In the genomic region with DNA sequence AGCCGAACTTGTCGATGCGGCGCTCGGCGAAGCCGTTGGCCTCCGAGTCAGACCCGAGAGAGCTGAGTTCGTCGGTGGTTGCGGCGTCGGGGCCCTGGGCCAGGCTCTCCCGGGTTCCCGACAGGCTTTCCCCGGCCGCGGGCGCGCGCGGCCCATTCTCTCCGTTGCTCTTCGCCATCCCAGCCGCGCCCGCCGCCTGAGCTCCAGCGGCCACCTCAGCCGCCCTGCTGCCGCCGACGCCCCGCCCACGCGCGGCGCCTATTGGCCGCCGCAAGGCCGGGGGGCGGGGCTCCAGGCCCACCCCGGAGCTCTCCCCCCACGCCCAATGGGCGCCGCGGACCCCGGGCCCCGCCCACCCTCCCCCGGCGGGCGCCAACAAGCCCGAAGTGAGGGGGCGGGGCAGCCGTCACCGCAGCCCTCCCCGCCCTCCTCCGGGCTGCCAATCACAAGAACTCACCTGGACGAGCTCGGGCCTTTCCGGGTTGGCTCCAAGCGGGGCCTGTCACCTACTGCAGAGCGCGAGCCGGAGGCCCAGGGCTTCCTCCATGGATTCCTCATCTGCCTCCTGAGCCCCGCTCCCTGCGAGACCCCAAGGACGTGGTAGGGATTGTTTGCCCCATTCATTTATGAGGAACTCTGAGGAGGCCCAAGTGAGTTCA, we compare ENCODE assay signal across 8 cellular contexts. TPM values are rescaled to one million over a fixed set of nuclear protein-coding genes. Genes with fewer than 3 reads are reported as not detected.
DNase-seq lines count a peak whose midpoint lies in the region; ATAC-seq and TF ChIP-seq lines count a peak whose summit lies in the region.

A gene with protein sequence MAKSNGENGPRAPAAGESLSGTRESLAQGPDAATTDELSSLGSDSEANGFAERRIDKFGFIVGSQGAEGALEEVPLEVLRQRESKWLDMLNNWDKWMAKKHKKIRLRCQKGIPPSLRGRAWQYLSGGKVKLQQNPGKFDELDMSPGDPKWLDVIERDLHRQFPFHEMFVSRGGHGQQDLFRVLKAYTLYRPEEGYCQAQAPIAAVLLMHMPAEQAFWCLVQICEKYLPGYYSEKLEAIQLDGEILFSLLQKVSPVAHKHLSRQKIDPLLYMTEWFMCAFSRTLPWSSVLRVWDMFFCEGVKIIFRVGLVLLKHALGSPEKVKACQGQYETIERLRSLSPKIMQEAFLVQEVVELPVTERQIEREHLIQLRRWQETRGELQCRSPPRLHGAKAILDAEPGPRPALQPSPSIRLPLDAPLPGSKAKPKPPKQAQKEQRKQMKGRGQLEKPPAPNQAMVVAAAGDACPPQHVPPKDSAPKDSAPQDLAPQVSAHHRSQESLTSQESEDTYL (minus strand): TSS at position 238 of the 659 bp plus-strand sequence. CDS start 60 bp downstream, at position 178.

- no peak for TF ChIP-seq CTCF in GM20000 (IDR thresholded peaks at IDR 0.05; ENCODE audit: extremely low read depth, missing control alignments)

- H3K36me3 Mint-ChIP-seq in effector memory CD8-positive, alpha-beta T cell (ENCODE audit: insufficient read depth), result peaks cover 29% of the 10 kb centered on the region

- H3K27me3 Mint-ChIP-seq in effector memory CD8-positive, alpha-beta T cell, result no peaks in the 10 kb centered on the region

- H3K27ac Mint-ChIP-seq in effector memory CD8-positive, alpha-beta T cell, result peak within 1 kb of the TSS; percentile 90 to 91

- peaks cover 43 to 50% of the 10 kb centered on the region in 2 donors for H3K4me1 Mint-ChIP-seq in effector memory CD8-positive, alpha-beta T cell (ENCODE audit: low read depth in 2 of 2)

- ATAC-seq in effector memory CD8-positive, alpha-beta T cell (replicated peaks), result peak; percentile 84

- no peaks in the 10 kb centered on the region for H3K9me3 Mint-ChIP-seq in effector memory CD8-positive, alpha-beta T cell

- peak; percentile 84 for DNase-seq in CMK (ENCODE audit: low read depth)
- peak; percentile 100 for DNase-seq in GM20000 (ENCODE audit: low spot score)
- peak; percentile 89 for DNase-seq in HT-29 (ENCODE audit: low spot score)
- DNase-seq in NK-92 (lab: John Stamatoyannopoulos, UW; ENCODE audit: unreplicated experiment), result peak; percentile 80
- DNase-seq in activated CD8-positive, alpha-beta memory T cell treated with anti-CD3 and anti-CD28 coated beads for 4 hours (ENCODE audit: low read depth in 2 of 2), result peak; percentile 84 to 85
- DNase-seq in effector memory CD8-positive, alpha-beta T cell, result peak; percentile 83 to 87 (median 86)
- DNase-seq in medulla oblongata (ENCODE audit: extremely low spot score), result peak; percentile 89
- DNase-seq in stimulated activated CD4-positive, alpha-beta T cell treated with anti-CD3 and anti-CD28 coated beads, TNF-alpha, amount 100 ng/mL, for 48 hours (ENCODE audit: low read depth in 3 of 3), result peak; percentile 84 to 95 (median 89)

- H3K4me3 Mint-ChIP-seq in effector memory CD8-positive, alpha-beta T cell, result peak within 1 kb of the TSS; percentile 91 to 97

RNA-seq across cellular contexts. Expression of the gene that starts here (rescaled TPM):
- 17.2 and 17.4 TPM in 2 replicates for total RNA-seq in HT-29 (2014; rRNA removed; shearing (Covaris generic))

Comparison
In these comparisons a context has a peak if more than half of its experiments do, and no peak if none do; other contexts are left out.
1. Peak in every context shown above with its lines: DNase-seq and ATAC-seq.